Comparison of ENCODE assay signal across 30 cellular contexts in the genomic region with DNA sequence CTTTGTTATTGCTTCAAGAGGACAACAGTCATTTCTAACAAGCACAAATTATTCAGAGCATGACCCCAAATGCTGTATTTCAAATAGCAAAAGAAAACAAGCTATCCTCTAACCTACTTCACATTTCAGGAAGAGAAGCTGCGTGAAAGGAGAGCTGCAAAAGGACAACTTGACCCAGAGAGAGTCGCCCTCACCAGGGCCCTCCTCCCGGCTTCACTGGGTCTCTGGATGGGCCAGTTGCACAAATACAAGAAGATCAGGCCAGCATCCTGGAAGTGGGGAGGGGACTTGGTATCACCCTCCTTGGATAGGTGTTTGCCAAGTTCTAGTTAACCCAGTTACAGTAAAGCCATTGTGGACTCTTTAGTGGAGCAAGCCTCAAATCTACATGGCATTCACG.
"Had no signal": no experiment of that assay in that cellular context is flagged by ENCODE, and none has a peak within 500 bp of the region (broad histone marks: within the 10 kb centered on the region; RNA-seq: fewer than 3 reads in every experiment).

No MANE protein-coding gene starts in this region.

- H3K9me3 ChIP-seq: ovary, psoas muscle, right lobe of liver, sigmoid colon, suprapubic skin, testis, tibial nerve, upper lobe of left lung, vagina had no signal

- H3K27ac ChIP-seq: neural progenitor cell, ovary, parathyroid adenoma, psoas muscle, right lobe of liver, sigmoid colon, suprapubic skin, testis, tibial nerve, upper lobe of left lung, vagina had no signal

- H3K4me3 Mint-ChIP-seq: naive thymus-derived CD4-positive, alpha-beta T cell; natural killer cell; nephron; neural progenitor cell; stimulated activated memory B cell treated with anti-CD40 and anti-IgM and Interleukin-4, amounts not matched to agents 10 μg/mL and 1 μg/mL and 100 μg/mL, for 72 hours; stimulated activated naive CD8-positive, alpha-beta T cell treated with anti-CD3 and anti-CD28 coated beads, Interleukin-15, amount 100 ng/mL, for 72 hours had no signal

- H3K4me3 ChIP-seq: neural progenitor cell, ovary, psoas muscle, right lobe of liver, sigmoid colon, suprapubic skin, testis, tibial nerve, upper lobe of left lung, vagina had no signal

- H3K36me3 Mint-ChIP-seq: naive thymus-derived CD4-positive, alpha-beta T cell; natural killer cell; neural progenitor cell; stimulated activated memory B cell treated with anti-CD40 and anti-IgM and Interleukin-4, amounts not matched to agents 10 μg/mL and 1 μg/mL and 100 μg/mL, for 72 hours had no signal

- H3K27me3 ChIP-seq: neural progenitor cell, ovary, right lobe of liver, sigmoid colon, suprapubic skin, testis, tibial nerve, upper lobe of left lung, vagina had no signal

- H3K27me3 Mint-ChIP-seq: stimulated activated memory B cell treated with anti-CD40 and anti-IgM and Interleukin-4, amounts not matched to agents 10 μg/mL and 1 μg/mL and 100 μg/mL, for 72 hours; stimulated activated naive CD8-positive, alpha-beta T cell treated with anti-CD3 and anti-CD28 coated beads, Interleukin-15, amount 100 ng/mL, for 72 hours had no signal

- H3K27ac Mint-ChIP-seq: naive thymus-derived CD4-positive, alpha-beta T cell; natural killer cell; nephron; neural progenitor cell; progenitor cell of endocrine pancreas; stimulated activated memory B cell treated with anti-CD40 and anti-IgM and Interleukin-4, amounts not matched to agents 10 μg/mL and 1 μg/mL and 100 μg/mL, for 72 hours; stimulated activated naive CD8-positive, alpha-beta T cell treated with anti-CD3 and anti-CD28 coated beads, Interleukin-15, amount 100 ng/mL, for 72 hours had no signal

- H3K9me3 Mint-ChIP-seq: nephron, neural progenitor cell had no signal

- ATAC-seq: naive thymus-derived CD4-positive, alpha-beta T cell; natural killer cell; psoas muscle; right cardiac atrium; right lobe of liver; stimulated activated memory B cell treated with anti-CD40 and anti-IgM and Interleukin-4, amounts not matched to agents 10 μg/mL and 1 μg/mL and 100 μg/mL, for 72 hours; stimulated activated naive CD8-positive, alpha-beta T cell treated with anti-CD3 and anti-CD28 coated beads, Interleukin-15, amount 100 ng/mL, for 72 hours; stimulated activated naive CD8-positive, alpha-beta T cell treated with anti-CD3 and anti-CD28 coated beads, Interleukin-15, Interleukin-2, amounts not matched to agents 100 U/mL and 50 U/mL, for 24 hours had no signal

- H3K79me2 ChIP-seq: parathyroid adenoma had no signal

- H3K4me2 ChIP-seq: neural progenitor cell had no signal

- H3K4me1 ChIP-seq: neural progenitor cell, parathyroid adenoma, psoas muscle, right lobe of liver, sigmoid colon, testis, tibial nerve, upper lobe of left lung, vagina had no signal

- H3K4me1 Mint-ChIP-seq: naive thymus-derived CD4-positive, alpha-beta T cell; natural killer cell; nephron; stimulated activated memory B cell treated with anti-CD40 and anti-IgM and Interleukin-4, amounts not matched to agents 10 μg/mL and 1 μg/mL and 100 μg/mL, for 72 hours; stimulated activated naive CD8-positive, alpha-beta T cell treated with anti-CD3 and anti-CD28 coated beads, Interleukin-15, amount 100 ng/mL, for 72 hours had no signal

- H3K36me3 ChIP-seq: neural progenitor cell, ovary, right lobe of liver, sigmoid colon, suprapubic skin, tibial nerve, upper lobe of left lung, vagina had no signal

- H3K9ac ChIP-seq: neural progenitor cell, parathyroid adenoma had no signal

- DNase-seq: naive thymus-derived CD4-positive, alpha-beta T cell; natural killer cell; occipital lobe; ovary; psoas muscle; right cardiac atrium; right lobe of liver; sigmoid colon; small intestine; stimulated activated CD4-positive, alpha-beta T cell treated with anti-CD3 and anti-CD28 coated beads, Interleukin-15, amount 100 ng/mL, for 24 hours; stimulated activated CD4-positive, alpha-beta T cell treated with anti-CD3 and anti-CD28 coated beads, Interleukin-2, amount 100 ng/mL, for 24 hours; stimulated activated CD4-positive, alpha-beta T cell treated with anti-CD3 and anti-CD28 coated beads, Interleukin-2, amount 100 ng/mL, for 48 hours; stimulated activated CD4-positive, alpha-beta T cell treated with anti-CD3 and anti-CD28 coated beads, Interleukin-4, amount 100 ng/mL, for 4 hours; stimulated activated CD8-positive, alpha-beta memory T cell treated with anti-CD3 and anti-CD28 coated beads, Interleukin-4, amount 100 ng/mL, for 48 hours; stimulated activated naive CD4-positive, alpha-beta T cell; stimulated activated naive CD8-positive, alpha-beta T cell treated with anti-CD3 and anti-CD28 coated beads, Interleukin-15, amount 100 ng/mL, for 72 hours; stimulated activated naive CD8-positive, alpha-beta T cell treated with anti-CD3 and anti-CD28 coated beads, Interleukin-15, Interleukin-2, amounts not matched to agents 100 U/mL and 50 U/mL, for 24 hours; substantia nigra; testis; trophoblast cell; upper lobe of left lung had no signal

- H2AFZ ChIP-seq: neural progenitor cell, parathyroid adenoma had no signal

- FAIRE-seq: small intestine, urothelium cell line had no signal
